ENCODE assay signal across 23 cellular contexts in genomic region chr4:152165146-152165545, GRCh38.
DNase-seq lines count a peak whose midpoint lies in the region; ATAC-seq and TF ChIP-seq lines count a peak whose summit lies in the region.
"Had no signal": no experiment of that assay in that cellular context is flagged by ENCODE, and none has a peak within 500 bp of the region (broad histone marks: within the 10 kb centered on the region; RNA-seq: fewer than 3 reads in every experiment).

No MANE protein-coding gene starts in this region.

- in situ Hi-C loops in GM23248 (cut with MboI) (no loop called here), GM13977 (cut with MboI; ENCODE audit: low pct_unique_long_range_greater_than_20kb, low sequenced_read_pairs, unreplicated experiment) (no loop called here), ACHN (cut with HindIII; ENCODE audit: low pct_ligation_motif_present, low pct_unique_long_range_greater_than_20kb, low sequenced_read_pairs) (no loop called here)

- H3K27ac ChIP-seq in GM23248 (no peak overlapping the region), dorsolateral prefrontal cortex (peak overlapping the region in 49 of 59 donors; percentile 1 to 85 (median 63))
- H3K27ac ChIP-seq: hepatocyte, Peyer's patch, transverse colon had no signal

- peaks cover 20% of the 10 kb centered on the region for H3F3A ChIP-seq in GM23248 (ENCODE audit: insufficient read depth)

- H3K4me1 ChIP-seq in GM23248 (ENCODE audit: insufficient read depth), result peaks cover 18% of the 10 kb centered on the region
- H3K4me1 ChIP-seq: Peyer's patch, transverse colon had no signal

- no peaks in the 10 kb centered on the region for H3K4me1 Mint-ChIP-seq in stimulated activated naive B cell treated with anti-CD40 and anti-IgM and Interleukin-4, amounts not matched to agents 10 μg/mL and 1 μg/mL and 100 μg/mL, for 72 hours
- H3K4me1 Mint-ChIP-seq: activated CD8-positive, alpha-beta memory T cell treated with anti-CD3 and anti-CD28 coated beads, Interleukin-2, amount 10 ng/mL, durations not matched to agents 7 days and 5 days had no signal

- DNase-seq in GM23248, result peak; percentile 30
- peak; percentile 79 to 89 for DNase-seq in NCI-H526 (lab: John Stamatoyannopoulos, UW)
- DNase-seq in dorsolateral prefrontal cortex, result no peak
- DNase-seq in kidney tubule cell (ENCODE audit: low spot score), result peak; percentile 69
- no peak for DNase-seq in occipital lobe (lab: John Stamatoyannopoulos, UW)
- no peak for DNase-seq in stimulated activated naive B cell treated with anti-CD40 and anti-IgM and Interleukin-4, amounts not matched to agents 10 μg/mL and 1 μg/mL and 100 μg/mL, for 72 hours
- DNase-seq in GM13977 (ENCODE audit: low spot score), result no peak
- no peak for DNase-seq in ACHN
- DNase-seq: activated CD4-positive, alpha-beta T cell treated with anti-CD3 and anti-CD28 coated beads for 1 hour; activated CD8-positive, alpha-beta memory T cell treated with anti-CD3 and anti-CD28 coated beads, Interleukin-2, amount 10 ng/mL, durations not matched to agents 7 days and 5 days; CD4-positive, alpha-beta T cell; central memory CD4-positive, alpha-beta T cell; DMS79; GOT3; Karpas-422; NCI-H1105 treated with DMSO at 0.1 percent for 48 hours; NCI-H2171; nucleus accumbens; Peyer's patch; right cardiac atrium; stimulated activated naive CD8-positive, alpha-beta T cell treated with anti-CD3 and anti-CD28 coated beads, Interleukin-15, Interleukin-2, amounts not matched to agents 100 U/mL and 50 U/mL, for 24 hours; transverse colon had no signal

- H3K9me3 ChIP-seq in GM23248 (ENCODE audit: low read depth), result no peaks in the 10 kb centered on the region
- H3K9me3 ChIP-seq: Peyer's patch, transverse colon had no signal

- ATAC-seq in stimulated activated naive B cell treated with anti-CD40 and anti-IgM and Interleukin-4, amounts not matched to agents 10 μg/mL and 1 μg/mL and 100 μg/mL, for 72 hours (replicated peaks), result no peak
- ATAC-seq: activated CD8-positive, alpha-beta memory T cell treated with anti-CD3 and anti-CD28 coated beads, Interleukin-2, amount 10 ng/mL, durations not matched to agents 7 days and 5 days; right cardiac atrium; stimulated activated naive CD8-positive, alpha-beta T cell treated with anti-CD3 and anti-CD28 coated beads, Interleukin-15, Interleukin-2, amounts not matched to agents 100 U/mL and 50 U/mL, for 24 hours had no signal

- H3K4me3 ChIP-seq in GM23248, result no peak overlapping the region
- H3K4me3 ChIP-seq in dorsolateral prefrontal cortex, result no peak overlapping the region
- H3K4me3 ChIP-seq: hepatocyte, Peyer's patch, transverse colon had no signal

- H3K27ac Mint-ChIP-seq in stimulated activated naive B cell treated with anti-CD40 and anti-IgM and Interleukin-4, amounts not matched to agents 10 μg/mL and 1 μg/mL and 100 μg/mL, for 72 hours, result no peak overlapping the region
- H3K27ac Mint-ChIP-seq: activated CD8-positive, alpha-beta memory T cell treated with anti-CD3 and anti-CD28 coated beads, Interleukin-2, amount 10 ng/mL, durations not matched to agents 7 days and 5 days; CD4-positive, alpha-beta T cell had no signal

- TF ChIP-seq CTCF in dorsolateral prefrontal cortex (IDR thresholded peaks at IDR 0.05 in 54 of 56, conservative IDR thresholded peaks at IDR 0.05 in 2 of 56; ENCODE audit: low read depth in 1 of 56, partially characterized antibody in 56 of 56) (no peak), GM13977 (IDR thresholded peaks at IDR 0.05; ENCODE audit: extremely low read depth, insufficient read depth, missing control alignments) (no peak)

- H3K9me3 Mint-ChIP-seq in stimulated activated naive B cell treated with anti-CD40 and anti-IgM and Interleukin-4, amounts not matched to agents 10 μg/mL and 1 μg/mL and 100 μg/mL, for 72 hours, result no peaks in the 10 kb centered on the region

- no peaks in the 10 kb centered on the region for H3K36me3 Mint-ChIP-seq in stimulated activated naive B cell treated with anti-CD40 and anti-IgM and Interleukin-4, amounts not matched to agents 10 μg/mL and 1 μg/mL and 100 μg/mL, for 72 hours
- H3K36me3 Mint-ChIP-seq: activated CD8-positive, alpha-beta memory T cell treated with anti-CD3 and anti-CD28 coated beads, Interleukin-2, amount 10 ng/mL, durations not matched to agents 7 days and 5 days had no signal

- H4K20me1 ChIP-seq in GM23248 (ENCODE audit: insufficient read depth), result no peaks in the 10 kb centered on the region

- H2AFZ ChIP-seq in GM23248, result no peak overlapping the region
- H2AFZ ChIP-seq: hepatocyte had no signal

- H3K27me3 Mint-ChIP-seq in stimulated activated naive B cell treated with anti-CD40 and anti-IgM and Interleukin-4, amounts not matched to agents 10 μg/mL and 1 μg/mL and 100 μg/mL, for 72 hours, result peaks cover 4 to 8% of the 10 kb centered on the region in 2 donors
- H3K27me3 Mint-ChIP-seq: CD4-positive, alpha-beta T cell had no signal

- WGBS in GM23248 (ENCODE audit: low coverage in 1 of 2, low lambda C conversion rate in 2 of 2, missing lambda C conversion rate in 2 of 2), 2 experiments, result 27 to 30% methylated on average over 2 of the region's 2 CpGs

- no peaks in the 10 kb centered on the region for H3K27me3 ChIP-seq in GM23248 (replicated peaks; ENCODE audit: insufficient read depth)
- H3K27me3 ChIP-seq in dorsolateral prefrontal cortex, result no peaks in the 10 kb centered on the region
- H3K27me3 ChIP-seq: hepatocyte, Peyer's patch, transverse colon had no signal

- intact Hi-C loops in dorsolateral prefrontal cortex (cut with DNase I), result no loop called here

- no peak overlapping the region for H3K4me2 ChIP-seq in GM23248 (ENCODE audit: unreplicated experiment)
- H3K4me2 ChIP-seq: hepatocyte had no signal

- no peak overlapping the region for H3K9ac ChIP-seq in GM23248

- no peak overlapping the region for H3K4me3 Mint-ChIP-seq in stimulated activated naive B cell treated with anti-CD40 and anti-IgM and Interleukin-4, amounts not matched to agents 10 μg/mL and 1 μg/mL and 100 μg/mL, for 72 hours
- H3K4me3 Mint-ChIP-seq: activated CD8-positive, alpha-beta memory T cell treated with anti-CD3 and anti-CD28 coated beads, Interleukin-2, amount 10 ng/mL, durations not matched to agents 7 days and 5 days; CD4-positive, alpha-beta T cell had no signal

- no peaks in the 10 kb centered on the region for H3K36me3 ChIP-seq in GM23248 (ENCODE audit: low read depth)
- H3K36me3 ChIP-seq: Peyer's patch, transverse colon had no signal

- H3K9me2 ChIP-seq in GM23248 (ENCODE audit: insufficient read depth), result no peaks in the 10 kb centered on the region

- no peaks in the 10 kb centered on the region for H3K79me2 ChIP-seq in GM23248 (ENCODE audit: insufficient read depth)
- H3K79me2 ChIP-seq: hepatocyte had no signal

Comparison
In these comparisons a context has a peak if more than half of its experiments do, and no peak if none do; other contexts are left out.
1. DNase-seq: peak in GM23248 (single experiment), NCI-H526 (2 of 2) and kidney tubule cell (single experiment); none in dorsolateral prefrontal cortex (0 of 10), occipital lobe (single experiment), stimulated activated naive B cell treated with anti-CD40 and anti-IgM and Interleukin-4, amounts not matched to agents 10 μg/mL and 1 μg/mL and 100 μg/mL, for 72 hours (single experiment), GM13977 (single experiment) and ACHN (single experiment).